Comparison of ENCODE assay signal across 9 cellular contexts in the genomic region with DNA sequence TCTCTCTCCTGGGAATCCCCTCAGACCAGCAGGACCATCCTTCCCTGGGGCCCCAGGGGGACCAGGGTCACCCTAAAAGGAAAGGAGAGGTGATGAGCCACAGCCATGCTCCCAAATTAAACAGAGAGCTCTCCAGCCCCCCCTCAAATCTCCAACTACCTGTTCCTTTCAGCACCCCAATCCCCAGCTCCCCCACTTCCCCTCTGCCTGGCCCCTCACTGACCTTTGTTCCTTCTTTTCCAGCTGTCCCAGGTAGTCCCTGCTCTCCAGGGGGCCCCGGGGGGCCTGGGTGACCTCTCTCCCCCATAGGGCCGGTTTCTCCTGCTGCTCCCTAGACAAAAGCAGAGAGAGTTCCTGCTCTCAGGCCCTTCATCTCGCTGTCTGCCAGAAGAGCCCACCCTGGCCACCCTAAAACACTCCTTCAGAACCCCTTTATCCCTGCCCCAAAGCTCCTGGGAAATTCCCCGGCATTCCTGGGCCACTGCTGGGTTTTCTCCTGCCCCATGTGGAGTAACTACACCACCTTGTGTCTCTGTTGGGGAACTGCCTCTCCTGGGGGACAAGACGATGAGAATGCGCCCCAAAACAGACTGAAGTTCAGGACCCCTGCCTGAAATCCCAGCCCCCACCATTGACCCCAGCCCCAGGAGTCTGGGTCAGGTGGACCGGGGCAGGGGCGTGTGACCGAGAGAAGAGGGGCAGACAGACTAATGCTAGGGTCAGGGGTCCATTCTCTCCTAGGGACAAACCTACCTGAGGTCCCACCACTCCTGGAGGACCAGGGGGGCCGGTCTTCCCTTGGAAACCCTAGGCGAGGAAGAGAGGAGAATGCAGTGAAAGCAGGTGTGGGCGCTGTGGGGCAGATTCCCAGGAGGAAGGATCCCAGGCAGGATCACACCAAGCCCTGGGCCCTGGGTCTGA. TPM values are rescaled to one million over a fixed set of nuclear protein-coding genes. Genes with fewer than 3 reads are reported as not detected.
A peak's percentile ranks its signal among the peaks of the same experiment; 100 is the strongest.
DNase-seq lines count a peak whose midpoint lies in the region; ATAC-seq and TF ChIP-seq lines count a peak whose summit lies in the region.
"Had no signal": no experiment of that assay in that cellular context is flagged by ENCODE, and none has a peak within 500 bp of the region (broad histone marks: within the 10 kb centered on the region; RNA-seq: fewer than 3 reads in every experiment).

No MANE protein-coding gene starts in this region.

- H3K9me3 Mint-ChIP-seq in nephron, result no peaks in the 10 kb centered on the region

- H3K36me3 ChIP-seq in DND-41 (ENCODE audit: insufficient read depth, low read length), result no peaks in the 10 kb centered on the region

- no peak overlapping the region for H3K4me3 ChIP-seq in DND-41 (ENCODE audit: low read depth in 1 of 2, low read length in 2 of 2)

- no peak overlapping the region for H3K9ac ChIP-seq in DND-41 (ENCODE audit: low read depth, low read length)

- H3K27me3 Mint-ChIP-seq in nephron (ENCODE audit: low read depth), result peaks cover 21% of the 10 kb centered on the region

- H4K20me1 ChIP-seq in DND-41 (ENCODE audit: insufficient read depth, low read length), result no peaks in the 10 kb centered on the region

- H3K27me3 ChIP-seq in DND-41 (ENCODE audit: insufficient read depth, low read length, poor library complexity), result no peaks in the 10 kb centered on the region

- H3K27ac Mint-ChIP-seq in nephron, result no peak overlapping the region

- DNase-seq in DND-41 (no peak), LHCN-M2 (ENCODE audit: low read depth) (peak; percentile 39), cerebellum (ENCODE audit: low spot score) (peak; percentile 30), DMS79 (lab: John Stamatoyannopoulos, UW) (no peak), NCI-H2081 treated with DMSO at 0.1 percent for 48 hours (lab: John Stamatoyannopoulos, UW) (no peak)
- DNase-seq in NK-92 treated with Interleukin-12 subunit alpha and Interleukin-12 subunit beta, amount 100 ng/mL, for 24 hours (lab: John Stamatoyannopoulos, UW), result no peak
- DNase-seq in stimulated activated CD4-positive, alpha-beta T cell treated with anti-CD3 and anti-CD28 coated beads, Interleukin-12 subunit alpha, Interleukin-12 subunit beta, amount 100 ng/mL, for 4 hours, result no peak
- DNase-seq: cerebellar nuclear complex had no signal

- no peaks in the 10 kb centered on the region for H3K79me2 ChIP-seq in DND-41 (ENCODE audit: insufficient read depth, low read length)

- no peaks in the 10 kb centered on the region for H3K9me3 ChIP-seq in DND-41 (ENCODE audit: insufficient read depth, low read length, severe bottlenecking)

- no peaks in the 10 kb centered on the region for H3K4me1 Mint-ChIP-seq in nephron

- H3K4me2 ChIP-seq in DND-41 (ENCODE audit: insufficient read depth, low read length), result no peak overlapping the region

- no peaks in the 10 kb centered on the region for H3K36me3 Mint-ChIP-seq in nephron (ENCODE audit: low read depth)

- no peak overlapping the region for H2AFZ ChIP-seq in DND-41 (ENCODE audit: low read depth, low read length)

- peak overlapping the region in 1 of 3 experiments; percentile 19 for H3K4me3 Mint-ChIP-seq in nephron

- ATAC-seq in DND-41 (ENCODE audit: insufficient read depth, low read depth), result no peak

- no peaks in the 10 kb centered on the region for H3K4me1 ChIP-seq in DND-41 (ENCODE audit: insufficient read depth, low read length)

- TF ChIP-seq CTCF in DND-41 (IDR thresholded peaks at IDR 0.05; ENCODE audit: borderline replicate concordance, extremely low read depth, low read length, poor library complexity, severe bottlenecking), result peak; percentile 57
- TF ChIP-seq CTCF in nephron (IDR thresholded peaks at IDR 0.05; ENCODE audit: unreplicated experiment in 3 of 3), result peak in 2 of 3 experiments; percentile 13 to 39

- no peak overlapping the region for H3K27ac ChIP-seq in DND-41 (ENCODE audit: low read length)

RNA-seq across cellular contexts. Expression of a gene that starts 19.7 kb away (rescaled TPM):
- 0.96 and 1.1 TPM in 2 replicates for total RNA-seq in LHCN-M2 (2014; rRNA removed)
- polyA plus RNA-seq in LHCN-M2 (2012), result 0.96 TPM
- total RNA-seq in cerebellum, result 1.9 TPM

RNA-seq across cellular contexts. Expression of a gene that starts 27.9 kb away (rescaled TPM):
- total RNA-seq in LHCN-M2 (2014; rRNA removed), result 17.4 and 23.0 TPM in 2 replicates
- 26.9 TPM for polyA plus RNA-seq in LHCN-M2 (2012)
- total RNA-seq in cerebellum, result 23.2 TPM

RNA-seq across cellular contexts. Expression of a gene that starts 28.1 kb away (rescaled TPM):
- total RNA-seq in LHCN-M2 (2014; rRNA removed) (91.9 and 104 TPM in 2 replicates), cerebellum (30.8 TPM)
- 148 TPM for polyA plus RNA-seq in LHCN-M2 (2012)

RNA-seq across cellular contexts. Expression of a gene that starts 31.9 kb away (rescaled TPM):
- 7.9 and 9.1 TPM in 2 replicates for total RNA-seq in LHCN-M2 (2014; rRNA removed)
- polyA plus RNA-seq in LHCN-M2 (2012), result 6.5 TPM
- total RNA-seq in cerebellum, result 2.4 TPM

RNA-seq across cellular contexts. Expression of a gene that starts 35.7 kb away (rescaled TPM):
- total RNA-seq in LHCN-M2 (2014; rRNA removed), result 17.4 and 22.2 TPM in 2 replicates
- polyA plus RNA-seq in LHCN-M2 (2012), result 58.5 TPM
- total RNA-seq in cerebellum, result 15.2 TPM

Comparison
In these comparisons a context has a peak if more than half of its experiments do, and no peak if none do; other contexts are left out.
1. DNase-seq: peak in LHCN-M2 (single experiment) and cerebellum (single experiment); none in DND-41 (single experiment), NK-92 treated with Interleukin-12 subunit alpha and Interleukin-12 subunit beta, amount 100 ng/mL, for 24 hours (single experiment), DMS79 (single experiment), stimulated activated CD4-positive, alpha-beta T cell treated with anti-CD3 and anti-CD28 coated beads, Interleukin-12 subunit alpha, Interleukin-12 subunit beta, amount 100 ng/mL, for 4 hours (single experiment) and NCI-H2081 treated with DMSO at 0.1 percent for 48 hours (single experiment).